Comparison of ENCODE assay signal across 26 cellular contexts in genomic region chr22:43814264-43814663, GRCh38. TPM values are rescaled to one million over a fixed set of nuclear protein-coding genes. Genes with fewer than 3 reads are reported as not detected.
A peak's percentile ranks its signal among the peaks of the same experiment; 100 is the strongest.
DNase-seq lines count a peak whose midpoint lies in the region; ATAC-seq and TF ChIP-seq lines count a peak whose summit lies in the region.
"Had no signal": no experiment of that assay in that cellular context is flagged by ENCODE, and none has a peak within 500 bp of the region (broad histone marks: within the 10 kb centered on the region; RNA-seq: fewer than 3 reads in every experiment).

No MANE protein-coding gene starts in this region.

- no peaks in the 10 kb centered on the region for H3K9me3 Mint-ChIP-seq in activated CD4-positive, alpha-beta memory T cell treated with anti-CD3 and anti-CD28 coated beads for 36 hours
- H3K9me3 Mint-ChIP-seq in activated CD4-positive, alpha-beta memory T cell treated with anti-CD3 and anti-CD28 coated beads, Interleukin-2, amount 10 ng/mL, durations not matched to agents 7 days and 5 days: no peaks in the 10 kb centered on the region
- H3K9me3 Mint-ChIP-seq in activated B cell treated with CpG ODN at 0.5 μM for 24 hours: no peaks in the 10 kb centered on the region
- no peaks in the 10 kb centered on the region for H3K9me3 Mint-ChIP-seq in mesothelial cell of epicardium
- no peaks in the 10 kb centered on the region for H3K9me3 Mint-ChIP-seq in stimulated activated naive B cell treated with anti-CD40 and anti-IgM and Interleukin-4, amounts not matched to agents 10 μg/mL and 1 μg/mL and 100 μg/mL, for 72 hours
- H3K9me3 Mint-ChIP-seq: T-cell had no signal

- ATAC-seq in activated B cell treated with CpG ODN at 0.5 μM for 24 hours (ENCODE audit: low read depth) (no peak), HG02798 (IDR thresholded peaks at IDR 0.05; ENCODE audit: poor library complexity, unreplicated experiment) (no peak)
- ATAC-seq in stimulated activated naive B cell treated with anti-CD40 and anti-IgM and Interleukin-4, amounts not matched to agents 10 μg/mL and 1 μg/mL and 100 μg/mL, for 72 hours (replicated peaks): no peak
- ATAC-seq: A549, left ventricle myocardium superior, T-cell, upper lobe of right lung had no signal

- no peak for TF ChIP-seq CTCF in activated B cell treated with CpG ODN at 0.5 μM for 24 hours (IDR thresholded peaks at IDR 0.05)
- TF ChIP-seq CTCF in mesothelial cell of epicardium (IDR thresholded peaks at IDR 0.05; ENCODE audit: unreplicated experiment): no peak
- no peak for TF ChIP-seq CTCF in thyroid gland (IDR thresholded peaks at IDR 0.05)

- H3K36me3 ChIP-seq in thyroid gland: no peaks in the 10 kb centered on the region
- H3K36me3 ChIP-seq: BE2C, cardiac muscle cell, neutrophil, SJCRH30, upper lobe of right lung had no signal

- WGBS in thyroid gland, 2 donors: 96 to 97% methylated on average over 5 of the region's 5 CpGs

- no peaks in the 10 kb centered on the region for H3K27me3 ChIP-seq in thyroid gland
- H3K27me3 ChIP-seq: BE2C, cardiac muscle cell, neutrophil, SJCRH30, upper lobe of right lung had no signal

- no peaks in the 10 kb centered on the region for H3K27me3 Mint-ChIP-seq in activated CD4-positive, alpha-beta memory T cell treated with anti-CD3 and anti-CD28 coated beads for 36 hours
- H3K27me3 Mint-ChIP-seq in activated CD4-positive, alpha-beta memory T cell treated with anti-CD3 and anti-CD28 coated beads, Interleukin-2, amount 10 ng/mL, durations not matched to agents 7 days and 5 days: no peaks in the 10 kb centered on the region
- H3K27me3 Mint-ChIP-seq in activated B cell treated with CpG ODN at 0.5 μM for 24 hours (no peaks in the 10 kb centered on the region), mesothelial cell of epicardium (ENCODE audit: low read depth) (no peaks in the 10 kb centered on the region)
- H3K27me3 Mint-ChIP-seq in stimulated activated naive B cell treated with anti-CD40 and anti-IgM and Interleukin-4, amounts not matched to agents 10 μg/mL and 1 μg/mL and 100 μg/mL, for 72 hours: peaks cover 0 to 4% of the 10 kb centered on the region in 2 donors
- H3K27me3 Mint-ChIP-seq: T-cell had no signal

- TF ChIP-seq POLR2A in thyroid gland (IDR thresholded peaks at IDR 0.05): no peak

- intact Hi-C loops in activated CD4-positive, alpha-beta memory T cell treated with anti-CD3 and anti-CD28 coated beads for 36 hours (cut with micrococcal nuclease): no loop called here
- intact Hi-C loops in activated B cell treated with CpG ODN at 0.5 μM for 24 hours (cut with micrococcal nuclease): loop anchor here (5.0 kb wide), 1 partner anchor 143 kb away; the partner anchor contains the start of gene SAMM50
- intact Hi-C loops in thyroid gland (cut with DNase I): no loop called here

- peaks cover 28% of the 10 kb centered on the region for H3K4me1 Mint-ChIP-seq in activated CD4-positive, alpha-beta memory T cell treated with anti-CD3 and anti-CD28 coated beads for 36 hours (ENCODE audit: low read depth)
- peaks cover 29% of the 10 kb centered on the region for H3K4me1 Mint-ChIP-seq in activated CD4-positive, alpha-beta memory T cell treated with anti-CD3 and anti-CD28 coated beads, Interleukin-2, amount 10 ng/mL, durations not matched to agents 7 days and 5 days
- H3K4me1 Mint-ChIP-seq in activated B cell treated with CpG ODN at 0.5 μM for 24 hours (peaks cover 16% of the 10 kb centered on the region), mesothelial cell of epicardium (peaks cover 24% of the 10 kb centered on the region)
- peaks cover 17 to 32% of the 10 kb centered on the region in 2 donors for H3K4me1 Mint-ChIP-seq in stimulated activated naive B cell treated with anti-CD40 and anti-IgM and Interleukin-4, amounts not matched to agents 10 μg/mL and 1 μg/mL and 100 μg/mL, for 72 hours

- POLR2A ChIA-PET in activated CD4-positive, alpha-beta memory T cell treated with anti-CD3 and anti-CD28 coated beads for 36 hours (lab: Charles Lee): interaction anchor here (0.7 kb wide), 1 partner anchor 283 kb away, joined by 4 read pairs; no protein-coding TSS in a partner anchor
- POLR2A ChIA-PET in activated CD4-positive, alpha-beta memory T cell treated with anti-CD3 and anti-CD28 coated beads, Interleukin-2, amount 10 ng/mL, durations not matched to agents 7 days and 5 days (lab: Charles Lee): no interaction called here
- POLR2A ChIA-PET in activated B cell treated with CpG ODN at 0.5 μM for 24 hours (lab: Charles Lee): no interaction called here

- CTCF ChIA-PET in activated CD4-positive, alpha-beta memory T cell treated with anti-CD3 and anti-CD28 coated beads for 36 hours (lab: Charles Lee): no interaction called here
- CTCF ChIA-PET in activated CD4-positive, alpha-beta memory T cell treated with anti-CD3 and anti-CD28 coated beads, Interleukin-2, amount 10 ng/mL, durations not matched to agents 7 days and 5 days (lab: Charles Lee): no interaction called here
- CTCF ChIA-PET in activated B cell treated with CpG ODN at 0.5 μM for 24 hours (lab: Charles Lee): no interaction called here

- no peak overlapping the region for H3K4me3 ChIP-seq in thyroid gland (replicated peaks in 1 of 3)
- H3K4me3 ChIP-seq: A549, cardiac muscle cell, SJCRH30, upper lobe of right lung had no signal

- no peak for DNase-seq in activated CD4-positive, alpha-beta memory T cell treated with anti-CD3 and anti-CD28 coated beads for 36 hours
- DNase-seq in activated CD4-positive, alpha-beta memory T cell treated with anti-CD3 and anti-CD28 coated beads, Interleukin-2, amount 10 ng/mL, durations not matched to agents 7 days and 5 days: no peak
- DNase-seq in activated B cell treated with CpG ODN at 0.5 μM for 24 hours (no peak), mesothelial cell of epicardium (ENCODE audit: low spot score in 2 of 2, unreplicated experiment in 2 of 2) (no peak), dermis blood vessel endothelial cell (no peak), thyroid gland (no peak)
- no peak for DNase-seq in stimulated activated naive B cell treated with anti-CD40 and anti-IgM and Interleukin-4, amounts not matched to agents 10 μg/mL and 1 μg/mL and 100 μg/mL, for 72 hours
- DNase-seq: activated gamma-delta T cell treated with Interleukin-2 at 50 U/mL for 16 hours, anterior cingulate cortex, BE2C, Caco-2, H7, hypothalamus, Kasumi-1, left ventricle myocardium superior, midbrain, MV-4-11, NCI-H2171, NCI-H524 treated with DMSO at 0.1 percent for 48 hours, SJCRH30, T-cell, upper lobe of right lung had no signal

- no peak overlapping the region for H3K27ac Mint-ChIP-seq in activated CD4-positive, alpha-beta memory T cell treated with anti-CD3 and anti-CD28 coated beads for 36 hours
- no peak overlapping the region for H3K27ac Mint-ChIP-seq in activated CD4-positive, alpha-beta memory T cell treated with anti-CD3 and anti-CD28 coated beads, Interleukin-2, amount 10 ng/mL, durations not matched to agents 7 days and 5 days
- H3K27ac Mint-ChIP-seq in activated B cell treated with CpG ODN at 0.5 μM for 24 hours: no peak overlapping the region
- no peak overlapping the region for H3K27ac Mint-ChIP-seq in mesothelial cell of epicardium
- H3K27ac Mint-ChIP-seq in stimulated activated naive B cell treated with anti-CD40 and anti-IgM and Interleukin-4, amounts not matched to agents 10 μg/mL and 1 μg/mL and 100 μg/mL, for 72 hours: peak overlapping the region; percentile 20
- H3K27ac Mint-ChIP-seq: T-cell had no signal

- no peak overlapping the region for H3K27ac ChIP-seq in thyroid gland
- H3K27ac ChIP-seq: A549, cardiac muscle cell, neutrophil, SJCRH30, upper lobe of right lung had no signal

- H3K9me3 ChIP-seq in thyroid gland: no peaks in the 10 kb centered on the region
- H3K9me3 ChIP-seq: A549, BE2C, Caco-2, neutrophil, SJCRH30, upper lobe of right lung had no signal

- peaks cover 7 to 12% of the 10 kb centered on the region in 2 donors for H3K4me1 ChIP-seq in thyroid gland
- H3K4me1 ChIP-seq: BE2C, Caco-2, SJCRH30 had no signal

- H3K4me3 Mint-ChIP-seq in activated CD4-positive, alpha-beta memory T cell treated with anti-CD3 and anti-CD28 coated beads for 36 hours: peak overlapping the region; percentile 3
- H3K4me3 Mint-ChIP-seq in activated CD4-positive, alpha-beta memory T cell treated with anti-CD3 and anti-CD28 coated beads, Interleukin-2, amount 10 ng/mL, durations not matched to agents 7 days and 5 days: no peak overlapping the region
- H3K4me3 Mint-ChIP-seq in activated B cell treated with CpG ODN at 0.5 μM for 24 hours (peak overlapping the region; percentile 12), mesothelial cell of epicardium (peak overlapping the region; percentile 13)
- no peak overlapping the region for H3K4me3 Mint-ChIP-seq in stimulated activated naive B cell treated with anti-CD40 and anti-IgM and Interleukin-4, amounts not matched to agents 10 μg/mL and 1 μg/mL and 100 μg/mL, for 72 hours

- peaks cover 7% of the 10 kb centered on the region for H3K36me3 Mint-ChIP-seq in activated CD4-positive, alpha-beta memory T cell treated with anti-CD3 and anti-CD28 coated beads for 36 hours
- peaks cover 5% of the 10 kb centered on the region for H3K36me3 Mint-ChIP-seq in activated CD4-positive, alpha-beta memory T cell treated with anti-CD3 and anti-CD28 coated beads, Interleukin-2, amount 10 ng/mL, durations not matched to agents 7 days and 5 days (ENCODE audit: low read depth)
- H3K36me3 Mint-ChIP-seq in activated B cell treated with CpG ODN at 0.5 μM for 24 hours (ENCODE audit: low read depth) (peaks cover 4% of the 10 kb centered on the region), mesothelial cell of epicardium (peaks cover 5% of the 10 kb centered on the region)
- H3K36me3 Mint-ChIP-seq in stimulated activated naive B cell treated with anti-CD40 and anti-IgM and Interleukin-4, amounts not matched to agents 10 μg/mL and 1 μg/mL and 100 μg/mL, for 72 hours: peaks cover 11 to 14% of the 10 kb centered on the region in 2 donors
- H3K36me3 Mint-ChIP-seq: T-cell had no signal

RNA-seq across cellular contexts. Expression of gene EFCAB6, which starts 2.2 kb away (rescaled TPM):
- total RNA-seq in activated CD4-positive, alpha-beta memory T cell treated with anti-CD3 and anti-CD28 coated beads for 36 hours: under 1 TPM; 0.27 to 0.29 TPM
- total RNA-seq in activated CD4-positive, alpha-beta memory T cell treated with anti-CD3 and anti-CD28 coated beads, Interleukin-2, amount 10 ng/mL, durations not matched to agents 7 days and 5 days: under 1 TPM in 1 of 2 experiments, not detected in 1; 0.18 TPM
- total RNA-seq in activated B cell treated with CpG ODN at 0.5 μM for 24 hours (0.46 TPM in 1 of 2 replicates, not detected in the other), mesothelial cell of epicardium (1.6 to 2.6 TPM (median 2.6 TPM) in 3 replicates), dermis blood vessel endothelial cell (under 0.01 and 0.33 TPM in 2 replicates), thyroid gland (10 to 100 TPM; 10.9 to 26.1 (median 14.1) TPM)
- total RNA-seq: Caco-2, SJCRH30 had no signal

RNA-seq across cellular contexts. Expression of gene SULT4A1, which starts 48.0 kb away (rescaled TPM):
- total RNA-seq in activated CD4-positive, alpha-beta memory T cell treated with anti-CD3 and anti-CD28 coated beads for 36 hours: not detected
- not detected for total RNA-seq in activated CD4-positive, alpha-beta memory T cell treated with anti-CD3 and anti-CD28 coated beads, Interleukin-2, amount 10 ng/mL, durations not matched to agents 7 days and 5 days
- total RNA-seq in activated B cell treated with CpG ODN at 0.5 μM for 24 hours (not detected in 2 replicates), mesothelial cell of epicardium (7.1 to 8.7 TPM (median 7.2 TPM) in 3 replicates), dermis blood vessel endothelial cell (0.05 TPM in 1 of 2 replicates, not detected in the other), thyroid gland (not detected)
- total RNA-seq: Caco-2, SJCRH30, T-cell, upper lobe of right lung had no signal

Comparison
In these comparisons a context has a peak if more than half of its experiments do, and no peak if none do; other contexts are left out.
1. H3K4me3 Mint-ChIP-seq: peak in activated CD4-positive, alpha-beta memory T cell treated with anti-CD3 and anti-CD28 coated beads for 36 hours (single experiment), activated B cell treated with CpG ODN at 0.5 μM for 24 hours (single experiment) and mesothelial cell of epicardium (single experiment); none in activated CD4-positive, alpha-beta memory T cell treated with anti-CD3 and anti-CD28 coated beads, Interleukin-2, amount 10 ng/mL, durations not matched to agents 7 days and 5 days (single experiment) and stimulated activated naive B cell treated with anti-CD40 and anti-IgM and Interleukin-4, amounts not matched to agents 10 μg/mL and 1 μg/mL and 100 μg/mL, for 72 hours (0 of 2).